1 cellular context compared by ENCODE assay signal in the genomic region with DNA sequence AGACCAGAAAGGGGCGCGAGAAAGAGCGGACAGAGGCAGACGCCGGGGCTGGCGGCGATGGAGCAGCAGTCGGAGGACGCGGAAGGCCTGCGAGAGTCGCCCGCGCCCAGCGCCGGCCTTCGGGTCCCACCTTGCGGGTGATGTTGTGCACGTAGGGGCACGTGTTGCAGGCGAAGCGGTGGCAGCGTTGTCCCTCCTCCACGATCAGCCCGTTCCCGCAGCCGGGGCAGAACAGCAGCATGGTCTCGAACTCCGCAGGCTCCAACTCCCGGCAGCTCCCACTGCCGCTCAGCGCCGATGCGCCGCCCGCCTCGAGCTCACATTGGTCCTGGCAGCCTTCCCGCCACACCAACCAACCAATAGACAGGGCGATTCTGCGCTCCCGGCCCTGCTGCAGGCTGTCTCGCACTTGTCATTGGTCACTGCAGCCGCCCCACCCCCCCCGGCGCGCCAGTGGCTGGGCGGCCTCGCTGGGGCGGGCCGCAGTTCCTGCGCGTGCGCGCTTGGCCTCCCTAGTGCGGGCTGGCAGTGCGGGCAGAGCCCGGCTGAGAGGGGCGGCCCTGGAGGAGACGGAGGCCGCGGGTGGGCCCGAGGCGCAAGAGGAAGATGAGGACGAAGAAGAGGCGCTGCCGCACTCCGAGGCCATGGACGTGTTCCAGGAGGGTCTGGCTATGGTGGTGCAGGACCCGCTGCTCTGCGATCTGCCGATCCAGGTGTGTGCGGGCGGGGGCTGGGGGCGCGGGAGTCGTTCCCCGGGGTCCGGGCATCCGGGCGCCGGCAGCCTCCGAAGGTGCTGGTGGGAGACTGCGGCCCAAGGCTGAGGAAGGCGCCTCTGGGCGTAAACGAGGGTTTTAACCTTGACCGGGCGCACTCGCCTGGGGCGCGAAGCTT.
TF ChIP-seq lines count a peak whose summit lies in the region.

Gene POLR3K, minus strand, starts transcription at position 263 of the 891 bp plus-strand sequence. Its CDS starts 22 bp downstream, at position 241.
Gene SNRNP25, plus strand, starts transcription at position 483 of the 891 bp plus-strand sequence. Its CDS starts 189 bp downstream, at position 672.

TF ChIP-seq in K562, 482 proteins besides CTCF, POLR2A, EP300 and RAD21 (continued from another document and continues in another):
- TF ChIP-seq CHD1 (IDR thresholded peaks at IDR 0.05; ENCODE audit: low read length), result peak; percentile 66
- TF ChIP-seq SAFB (IDR thresholded peaks at IDR 0.05; ENCODE audit: borderline replicate concordance, low read depth, low read length), result peak; percentile 34; the same call in 1 of the 2 replicates
- TF ChIP-seq TBP (optimal IDR thresholded peaks at IDR 0.05; ENCODE audit: low read depth, low read length), result peak; percentile 91
- no peak for TF ChIP-seq NR4A1 (CRISPR knock-in tag; IDR thresholded peaks at IDR 0.05)
- TF ChIP-seq NR4A1 (tag; IDR thresholded peaks at IDR 0.05), result no peak
- TF ChIP-seq RERE (CRISPR knock-in tag; IDR thresholded peaks at IDR 0.05; ENCODE audit: borderline replicate concordance), result no peak
- no peak for TF ChIP-seq HDGF (IDR thresholded peaks at IDR 0.05)
- TF ChIP-seq CBX3 (IDR thresholded peaks at IDR 0.05; ENCODE audit: borderline replicate concordance in 1 of 2, low read length in 2 of 2), result peak in 1 of 2 experiments; percentile 73; a peak in 1 of 3 replicates
- peak; percentile 83 for TF ChIP-seq CHD2 (IDR thresholded peaks at IDR 0.05; ENCODE audit: low read depth, low read length)
- TF ChIP-seq ARHGAP35 (IDR thresholded peaks at IDR 0.05; ENCODE audit: partially characterized antibody), result no peak
- no peak for TF ChIP-seq MCM7 (IDR thresholded peaks at IDR 0.05)
- TF ChIP-seq TCF7 (IDR thresholded peaks at IDR 0.05; ENCODE audit: borderline replicate concordance), result 0 out of 2 replicates have a peak, but pooled peaks have one; percentile 42
- TF ChIP-seq NUFIP1 (IDR thresholded peaks at IDR 0.05; ENCODE audit: partially characterized antibody), result no peak
- TF ChIP-seq FIP1L1 (IDR thresholded peaks at IDR 0.05; ENCODE audit: low read depth, low read length, poor library complexity, severe bottlenecking), result peak; percentile 60
- TF ChIP-seq SOX6 (IDR thresholded peaks at IDR 0.05), result no peak
- no peak for TF ChIP-seq POLR3G (IDR thresholded peaks at IDR 0.05; ENCODE audit: extremely low read depth, insufficient read length, insufficient replicate concordance)
- TF ChIP-seq TCF3 (CRISPR knock-in tag; IDR thresholded peaks at IDR 0.05), result no peak
- peak; percentile 76 for TF ChIP-seq HNRNPLL (IDR thresholded peaks at IDR 0.05; ENCODE audit: low read depth, low read length, poor library complexity, severe bottlenecking)
- no peak for TF ChIP-seq LEF1 (IDR thresholded peaks at IDR 0.05)
- TF ChIP-seq ZNF197 (CRISPR knock-in tag; IDR thresholded peaks at IDR 0.05; ENCODE audit: low read depth), result no peak
- TF ChIP-seq ATF2 (CRISPR knock-in tag; IDR thresholded peaks at IDR 0.05), result 0 out of 2 replicates have a peak, but pooled peaks have one; percentile 20
- no peak for TF ChIP-seq ZNF586 (CRISPR knock-in tag; conservative IDR thresholded peaks at IDR 0.05)
- TF ChIP-seq, protein P1, sequence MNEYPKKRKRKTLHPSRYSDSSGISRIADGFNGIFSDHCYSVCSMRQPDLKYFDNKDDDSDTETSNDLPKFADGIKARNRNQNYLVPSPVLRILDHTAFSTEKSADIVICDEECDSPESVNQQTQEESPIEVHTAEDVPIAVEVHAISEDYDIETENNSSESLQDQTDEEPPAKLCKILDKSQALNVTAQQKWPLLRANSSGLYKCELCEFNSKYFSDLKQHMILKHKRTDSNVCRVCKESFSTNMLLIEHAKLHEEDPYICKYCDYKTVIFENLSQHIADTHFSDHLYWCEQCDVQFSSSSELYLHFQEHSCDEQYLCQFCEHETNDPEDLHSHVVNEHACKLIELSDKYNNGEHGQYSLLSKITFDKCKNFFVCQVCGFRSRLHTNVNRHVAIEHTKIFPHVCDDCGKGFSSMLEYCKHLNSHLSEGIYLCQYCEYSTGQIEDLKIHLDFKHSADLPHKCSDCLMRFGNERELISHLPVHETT (CRISPR knock-in tag; conservative IDR thresholded peaks at IDR 0.05 in 1 of 2, IDR thresholded peaks at IDR 0.05 in 1 of 2), result peak in 1 of 2 experiments; percentile 17; a peak in 1 of 4 replicates
- TF ChIP-seq, protein P2, sequence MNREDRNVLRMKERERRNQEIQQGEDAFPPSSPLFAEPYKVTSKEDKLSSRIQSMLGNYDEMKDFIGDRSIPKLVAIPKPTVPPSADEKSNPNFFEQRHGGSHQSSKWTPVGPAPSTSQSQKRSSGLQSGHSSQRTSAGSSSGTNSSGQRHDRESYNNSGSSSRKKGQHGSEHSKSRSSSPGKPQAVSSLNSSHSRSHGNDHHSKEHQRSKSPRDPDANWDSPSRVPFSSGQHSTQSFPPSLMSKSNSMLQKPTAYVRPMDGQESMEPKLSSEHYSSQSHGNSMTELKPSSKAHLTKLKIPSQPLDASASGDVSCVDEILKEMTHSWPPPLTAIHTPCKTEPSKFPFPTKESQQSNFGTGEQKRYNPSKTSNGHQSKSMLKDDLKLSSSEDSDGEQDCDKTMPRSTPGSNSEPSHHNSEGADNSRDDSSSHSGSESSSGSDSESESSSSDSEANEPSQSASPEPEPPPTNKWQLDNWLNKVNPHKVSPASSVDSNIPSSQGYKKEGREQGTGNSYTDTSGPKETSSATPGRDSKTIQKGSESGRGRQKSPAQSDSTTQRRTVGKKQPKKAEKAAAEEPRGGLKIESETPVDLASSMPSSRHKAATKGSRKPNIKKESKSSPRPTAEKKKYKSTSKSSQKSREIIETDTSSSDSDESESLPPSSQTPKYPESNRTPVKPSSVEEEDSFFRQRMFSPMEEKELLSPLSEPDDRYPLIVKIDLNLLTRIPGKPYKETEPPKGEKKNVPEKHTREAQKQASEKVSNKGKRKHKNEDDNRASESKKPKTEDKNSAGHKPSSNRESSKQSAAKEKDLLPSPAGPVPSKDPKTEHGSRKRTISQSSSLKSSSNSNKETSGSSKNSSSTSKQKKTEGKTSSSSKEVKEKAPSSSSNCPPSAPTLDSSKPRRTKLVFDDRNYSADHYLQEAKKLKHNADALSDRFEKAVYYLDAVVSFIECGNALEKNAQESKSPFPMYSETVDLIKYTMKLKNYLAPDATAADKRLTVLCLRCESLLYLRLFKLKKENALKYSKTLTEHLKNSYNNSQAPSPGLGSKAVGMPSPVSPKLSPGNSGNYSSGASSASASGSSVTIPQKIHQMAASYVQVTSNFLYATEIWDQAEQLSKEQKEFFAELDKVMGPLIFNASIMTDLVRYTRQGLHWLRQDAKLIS (CRISPR knock-in tag; IDR thresholded peaks at IDR 0.05), result peak; percentile 78
- TF ChIP-seq LCOR (CRISPR knock-in tag; IDR thresholded peaks at IDR 0.05), result 0 out of 2 replicates have a peak, but pooled peaks have one; percentile 62
- TF ChIP-seq, protein P3, sequence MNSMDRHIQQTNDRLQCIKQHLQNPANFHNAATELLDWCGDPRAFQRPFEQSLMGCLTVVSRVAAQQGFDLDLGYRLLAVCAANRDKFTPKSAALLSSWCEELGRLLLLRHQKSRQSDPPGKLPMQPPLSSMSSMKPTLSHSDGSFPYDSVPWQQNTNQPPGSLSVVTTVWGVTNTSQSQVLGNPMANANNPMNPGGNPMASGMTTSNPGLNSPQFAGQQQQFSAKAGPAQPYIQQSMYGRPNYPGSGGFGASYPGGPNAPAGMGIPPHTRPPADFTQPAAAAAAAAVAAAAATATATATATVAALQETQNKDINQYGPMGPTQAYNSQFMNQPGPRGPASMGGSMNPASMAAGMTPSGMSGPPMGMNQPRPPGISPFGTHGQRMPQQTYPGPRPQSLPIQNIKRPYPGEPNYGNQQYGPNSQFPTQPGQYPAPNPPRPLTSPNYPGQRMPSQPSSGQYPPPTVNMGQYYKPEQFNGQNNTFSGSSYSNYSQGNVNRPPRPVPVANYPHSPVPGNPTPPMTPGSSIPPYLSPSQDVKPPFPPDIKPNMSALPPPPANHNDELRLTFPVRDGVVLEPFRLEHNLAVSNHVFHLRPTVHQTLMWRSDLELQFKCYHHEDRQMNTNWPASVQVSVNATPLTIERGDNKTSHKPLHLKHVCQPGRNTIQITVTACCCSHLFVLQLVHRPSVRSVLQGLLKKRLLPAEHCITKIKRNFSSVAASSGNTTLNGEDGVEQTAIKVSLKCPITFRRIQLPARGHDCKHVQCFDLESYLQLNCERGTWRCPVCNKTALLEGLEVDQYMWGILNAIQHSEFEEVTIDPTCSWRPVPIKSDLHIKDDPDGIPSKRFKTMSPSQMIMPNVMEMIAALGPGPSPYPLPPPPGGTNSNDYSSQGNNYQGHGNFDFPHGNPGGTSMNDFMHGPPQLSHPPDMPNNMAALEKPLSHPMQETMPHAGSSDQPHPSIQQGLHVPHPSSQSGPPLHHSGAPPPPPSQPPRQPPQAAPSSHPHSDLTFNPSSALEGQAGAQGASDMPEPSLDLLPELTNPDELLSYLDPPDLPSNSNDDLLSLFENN (IDR thresholded peaks at IDR 0.05; ENCODE audit: low read depth in 2 of 2, low read length in 2 of 2), result peak in 1 of 2 experiments; percentile 32; a peak in 1 of 4 replicates
